Comparison of ENCODE assay signal across 8 cellular contexts in genomic region chr19:2944403-2944774, GRCh38. TPM values are rescaled to one million over a fixed set of nuclear protein-coding genes. Genes with fewer than 3 reads are reported as not detected.
DNase-seq lines count a peak whose midpoint lies in the region; ATAC-seq and TF ChIP-seq lines count a peak whose summit lies in the region.

No MANE protein-coding gene starts in this region.

- no peak for DNase-seq in activated T-cell treated with anti-CD3 and anti-CD28 coated beads, Interleukin-2, amount 50 U/mL, for 4 hours
- no peak for DNase-seq in activated T-cell treated with anti-CD3 and anti-CD28 coated beads, Interleukin-2, amount 50 U/mL, for 1 hour
- DNase-seq in adrenal gland, result no peak
- no peak for DNase-seq in right lobe of liver
- no peak for DNase-seq in tibial nerve (ENCODE audit: low spot score in 2 of 2)
- no peak for DNase-seq in NCI-H1436 treated with DMSO at 0.1 percent for 48 hours (lab: John Stamatoyannopoulos, UW)

- no peaks in the 10 kb centered on the region for H3K27me3 ChIP-seq in adrenal gland
- no peaks in the 10 kb centered on the region for H3K27me3 ChIP-seq in right lobe of liver
- no peaks in the 10 kb centered on the region for H3K27me3 ChIP-seq in tibial nerve

- peak overlapping the region in 4 of 5 donors; percentile 78 to 96 (median 92) for H3K27ac ChIP-seq in adrenal gland
- H3K27ac ChIP-seq in right lobe of liver, result peak overlapping the region in 2 of 3 donors; percentile 56 to 81
- peak overlapping the region in 3 of 4 donors; percentile 88 to 100 (median 93) for H3K27ac ChIP-seq in tibial nerve

- H3K9me3 ChIP-seq in adrenal gland (replicated peaks in 1 of 3) (no peaks in the 10 kb centered on the region), right lobe of liver (no peaks in the 10 kb centered on the region), tibial nerve (no peaks in the 10 kb centered on the region)

- no peaks in the 10 kb centered on the region for H3K9me3 Mint-ChIP-seq in activated T-cell treated with anti-CD3 and anti-CD28 coated beads, Interleukin-2, amount 50 U/mL, for 4 hours

- intact Hi-C loops in adrenal gland (cut with DNase I) (loop anchor here (10.0 kb wide), 1 partner anchor 60 kb away; no protein-coding TSS in a partner anchor), right lobe of liver (cut with DNase I) (no loop called here)

- TF ChIP-seq POLR2A in adrenal gland (IDR thresholded peaks at IDR 0.05) (no peak), right lobe of liver (IDR thresholded peaks at IDR 0.05) (no peak), tibial nerve (IDR thresholded peaks at IDR 0.05) (no peak)

- no peak for TF ChIP-seq CTCF in adrenal gland (IDR thresholded peaks at IDR 0.05)
- TF ChIP-seq CTCF in right lobe of liver (IDR thresholded peaks at IDR 0.05), result no peak
- no peak for TF ChIP-seq CTCF in tibial nerve (IDR thresholded peaks at IDR 0.05)

- H3K36me3 ChIP-seq in adrenal gland (replicated peaks in 1 of 2) (no peaks in the 10 kb centered on the region), right lobe of liver (peaks cover 0 to 2% (median 0%) of the 10 kb centered on the region in 4 donors), tibial nerve (peaks cover 0 to 9% (median 1%) of the 10 kb centered on the region in 3 donors)

- WGBS in adrenal gland, 4 donors, result 1 to 3% (median 2%) methylated on average over 12 to 23 of the region's 23 CpGs
- 4% methylated on average over 8 of the region's 23 CpGs for WGBS in right lobe of liver (ENCODE audit: insufficient coverage, low coverage, low lambda C conversion rate, missing lambda C conversion rate)
- 3% methylated on average over 21 to 23 of the region's 23 CpGs for WGBS in tibial nerve, 2 donors

- TF ChIP-seq EP300 in tibial nerve (IDR thresholded peaks at IDR 0.05), result no peak

- peak overlapping the region; percentile 59 to 98 (median 86) for H3K4me3 ChIP-seq in adrenal gland
- H3K4me3 ChIP-seq in right lobe of liver, result peak overlapping the region; percentile 61 to 76 (median 65)
- peak overlapping the region; percentile 79 to 99 (median 86) for H3K4me3 ChIP-seq in tibial nerve

- ATAC-seq in activated T-cell treated with anti-CD3 and anti-CD28 coated beads, Interleukin-2, amount 50 U/mL, for 4 hours, result no peak
- no peak for ATAC-seq in right lobe of liver
- no peak for ATAC-seq in HG03175 (IDR thresholded peaks at IDR 0.05; ENCODE audit: unreplicated experiment)
- no peak for ATAC-seq in esophagus mucosa

- no peaks in the 10 kb centered on the region for H3K27me3 Mint-ChIP-seq in activated T-cell treated with anti-CD3 and anti-CD28 coated beads, Interleukin-2, amount 50 U/mL, for 4 hours (ENCODE audit: low read depth)

- H3K36me3 Mint-ChIP-seq in activated T-cell treated with anti-CD3 and anti-CD28 coated beads, Interleukin-2, amount 50 U/mL, for 4 hours (ENCODE audit: insufficient read depth), result peaks cover 2% of the 10 kb centered on the region

- H3K4me1 ChIP-seq in adrenal gland (replicated peaks in 1 of 2), result peaks cover 11 to 16% of the 10 kb centered on the region in 2 donors
- peaks cover 0 to 17% (median 4%) of the 10 kb centered on the region in 4 donors for H3K4me1 ChIP-seq in right lobe of liver
- peaks cover 0 to 29% (median 11%) of the 10 kb centered on the region in 4 donors for H3K4me1 ChIP-seq in tibial nerve

- peaks cover 22% of the 10 kb centered on the region for H3K4me1 Mint-ChIP-seq in activated T-cell treated with anti-CD3 and anti-CD28 coated beads, Interleukin-2, amount 50 U/mL, for 4 hours (ENCODE audit: low read depth)

- peak overlapping the region; percentile 94 for H3K4me3 Mint-ChIP-seq in activated T-cell treated with anti-CD3 and anti-CD28 coated beads, Interleukin-2, amount 50 U/mL, for 4 hours

RNA-seq across cellular contexts. Expression of gene ZNF77, which starts 0.4 kb away (rescaled TPM):
- total RNA-seq in activated T-cell treated with anti-CD3 and anti-CD28 coated beads, Interleukin-2, amount 50 U/mL, for 4 hours, result 1 to 10 TPM; 3.0 to 3.4 (median 3.2) TPM
- total RNA-seq in adrenal gland, result 10 to 100 TPM in 1 of 8 donors, 1 to 10 TPM in 7; 1.1 to 10.6 (median 3.8) TPM
- polyA plus RNA-seq in adrenal gland, result 1 to 10 TPM; 2.9 to 3.2 (median 3.1) TPM
- 1 to 10 TPM; 1.1 to 1.5 (median 1.3) TPM for total RNA-seq in right lobe of liver
- total RNA-seq in tibial nerve, result 1 to 10 TPM; 2.2 to 4.5 (median 3.3) TPM
- total RNA-seq in esophagus mucosa, result 2.4 TPM

RNA-seq across cellular contexts. Expression of gene TLE6, which starts 33.0 kb away (rescaled TPM):
- total RNA-seq in activated T-cell treated with anti-CD3 and anti-CD28 coated beads, Interleukin-2, amount 50 U/mL, for 4 hours, result under 1 TPM in 2 of 3 donors, not detected in 1; 0.16 to 0.90 TPM
- total RNA-seq in adrenal gland (1 to 10 TPM in 6 of 8 donors, under 1 TPM in 2; 0.48 to 3.2 (median 2.0) TPM), right lobe of liver (1 to 10 TPM; 2.3 to 8.9 (median 4.6) TPM), tibial nerve (10 to 100 TPM in 1 of 4 donors, 1 to 10 TPM in 1, under 1 TPM in 2; 0.44 to 13.5 (median 2.7) TPM), esophagus mucosa (0.40 TPM)
- polyA plus RNA-seq in adrenal gland, result 10 to 100 TPM in 1 of 3 donors, 1 to 10 TPM in 2; 1.2 to 13.9 (median 6.3) TPM

RNA-seq across cellular contexts. Expression of gene ZNF57, which starts 43.7 kb away (rescaled TPM):
- 1 to 10 TPM; 3.6 to 4.1 (median 3.7) TPM for total RNA-seq in activated T-cell treated with anti-CD3 and anti-CD28 coated beads, Interleukin-2, amount 50 U/mL, for 4 hours
- 1 to 10 TPM; 2.6 to 5.7 (median 3.2) TPM for total RNA-seq in adrenal gland
- polyA plus RNA-seq in adrenal gland, result 1 to 10 TPM; 2.7 to 3.9 (median 3.4) TPM
- 1 to 10 TPM in 5 of 6 experiments, under 1 TPM in 1; 0.98 to 2.9 (median 1.7) TPM for total RNA-seq in right lobe of liver
- total RNA-seq in tibial nerve, result 1 to 10 TPM; 2.7 to 4.2 (median 3.2) TPM
- total RNA-seq in esophagus mucosa, result 4.7 TPM

Comparison
In these comparisons a context has a peak if more than half of its experiments do, and no peak if none do; other contexts are left out.
1. intact Hi-C loops: an anchor here in adrenal gland (10.0 kb wide); none called in right lobe of liver.